Comparison of ENCODE assay signal across 11 cellular contexts in genomic region chr5:1514027-1514818, GRCh38. TPM values are rescaled to one million over a fixed set of nuclear protein-coding genes. Genes with fewer than 3 reads are reported as not detected.
DNase-seq lines count a peak whose midpoint lies in the region; ATAC-seq and TF ChIP-seq lines count a peak whose summit lies in the region.
"Had no signal": no experiment of that assay in that cellular context is flagged by ENCODE, and none has a peak within 500 bp of the region (broad histone marks: within the 10 kb centered on the region; RNA-seq: fewer than 3 reads in every experiment).

No MANE protein-coding gene starts in this region.

- TF ChIP-seq POLR2A in uterus (IDR thresholded peaks at IDR 0.05) = no peak

- TF ChIP-seq CTCF in glutamatergic neuron (IDR thresholded peaks at IDR 0.05; ENCODE audit: partially characterized antibody, unreplicated experiment) (no peak), natural killer cell (IDR thresholded peaks at IDR 0.05) (no peak), uterus (IDR thresholded peaks at IDR 0.05) (no peak)

- no peak overlapping the region for H3K27ac Mint-ChIP-seq in activated T-cell treated with anti-CD3 and anti-CD28 coated beads, Interleukin-2, amount 50 U/mL, for 72 hours
- no peak overlapping the region for H3K27ac Mint-ChIP-seq in glutamatergic neuron (ENCODE audit: unreplicated experiment)
- H3K27ac Mint-ChIP-seq in natural killer cell = peak overlapping the region; percentile 95 to 96

- ATAC-seq in activated T-cell treated with anti-CD3 and anti-CD28 coated beads, Interleukin-2, amount 50 U/mL, for 4 hours = no peak
- ATAC-seq in activated T-cell treated with anti-CD3 and anti-CD28 coated beads, Interleukin-2, amount 50 U/mL, for 72 hours (replicated peaks in 1 of 2) = no peak
- ATAC-seq in natural killer cell = no peak
- no peak for ATAC-seq in HG02678 (IDR thresholded peaks at IDR 0.05; ENCODE audit: unreplicated experiment)
- ATAC-seq: gastroesophageal sphincter had no signal

- no peaks in the 10 kb centered on the region for H3K9me3 Mint-ChIP-seq in activated T-cell treated with anti-CD3 and anti-CD28 coated beads, Interleukin-2, amount 50 U/mL, for 4 hours
- no peaks in the 10 kb centered on the region for H3K9me3 Mint-ChIP-seq in activated T-cell treated with anti-CD3 and anti-CD28 coated beads, Interleukin-2, amount 50 U/mL, for 72 hours
- H3K9me3 Mint-ChIP-seq in glutamatergic neuron (ENCODE audit: unreplicated experiment) = peaks cover 10% of the 10 kb centered on the region
- no peaks in the 10 kb centered on the region for H3K9me3 Mint-ChIP-seq in natural killer cell

- DNase-seq in activated T-cell treated with anti-CD3 and anti-CD28 coated beads, Interleukin-2, amount 50 U/mL, for 4 hours = peak; percentile 4
- no peak for DNase-seq in activated T-cell treated with anti-CD3 and anti-CD28 coated beads, Interleukin-2, amount 50 U/mL, for 72 hours
- DNase-seq in glutamatergic neuron = peak; percentile 21
- DNase-seq in natural killer cell = peak; percentile 14
- peak; percentile 10 for DNase-seq in uterus
- DNase-seq in amniotic stem cell (lab: John Stamatoyannopoulos, UW) = no peak
- no peak for DNase-seq in iPS-NIHi11 (ENCODE audit: low spot score)
- DNase-seq: NCI-H1092, T1000 had no signal

- no peaks in the 10 kb centered on the region for H3K9me3 ChIP-seq in uterus
- H3K9me3 ChIP-seq: gastroesophageal sphincter had no signal

- no peaks in the 10 kb centered on the region for H3K27me3 Mint-ChIP-seq in activated T-cell treated with anti-CD3 and anti-CD28 coated beads, Interleukin-2, amount 50 U/mL, for 4 hours (ENCODE audit: low read depth)
- no peaks in the 10 kb centered on the region for H3K27me3 Mint-ChIP-seq in activated T-cell treated with anti-CD3 and anti-CD28 coated beads, Interleukin-2, amount 50 U/mL, for 72 hours (ENCODE audit: low read depth)
- H3K27me3 Mint-ChIP-seq in glutamatergic neuron (ENCODE audit: unreplicated experiment) (peaks cover 6% of the 10 kb centered on the region), natural killer cell (ENCODE audit: low read depth in 2 of 2) (no peaks in the 10 kb centered on the region)

- H3K4me3 ChIP-seq in uterus = no peak overlapping the region
- H3K4me3 ChIP-seq: gastroesophageal sphincter had no signal

- no peaks in the 10 kb centered on the region for H3K27me3 ChIP-seq in uterus
- H3K27me3 ChIP-seq: gastroesophageal sphincter had no signal

- peaks cover 31% of the 10 kb centered on the region for H3K4me1 Mint-ChIP-seq in activated T-cell treated with anti-CD3 and anti-CD28 coated beads, Interleukin-2, amount 50 U/mL, for 4 hours (ENCODE audit: low read depth)
- peaks cover 17% of the 10 kb centered on the region for H3K4me1 Mint-ChIP-seq in activated T-cell treated with anti-CD3 and anti-CD28 coated beads, Interleukin-2, amount 50 U/mL, for 72 hours (ENCODE audit: low read depth)
- H3K4me1 Mint-ChIP-seq in glutamatergic neuron (ENCODE audit: low read depth, unreplicated experiment) (peaks cover 21% of the 10 kb centered on the region), natural killer cell (peaks cover 80 to 95% of the 10 kb centered on the region in 2 donors)

- H3K36me3 Mint-ChIP-seq in activated T-cell treated with anti-CD3 and anti-CD28 coated beads, Interleukin-2, amount 50 U/mL, for 4 hours (ENCODE audit: insufficient read depth) = peaks cover 11% of the 10 kb centered on the region
- peaks cover 0 to 2% of the 10 kb centered on the region in 2 donors for H3K36me3 Mint-ChIP-seq in activated T-cell treated with anti-CD3 and anti-CD28 coated beads, Interleukin-2, amount 50 U/mL, for 72 hours (ENCODE audit: insufficient read depth in 2 of 2)
- H3K36me3 Mint-ChIP-seq in glutamatergic neuron (ENCODE audit: unreplicated experiment) = peaks cover 11% of the 10 kb centered on the region
- H3K36me3 Mint-ChIP-seq in natural killer cell = peaks cover 12% of the 10 kb centered on the region

- intact Hi-C loops in natural killer cell (cut with micrococcal nuclease) (loop anchor here (10.0 kb wide), 1 partner anchor 409 kb away; no protein-coding TSS in a partner anchor), uterus (cut with DNase I; ENCODE audit: low total_unique reads) (no loop called here)

- H3K4me3 Mint-ChIP-seq in activated T-cell treated with anti-CD3 and anti-CD28 coated beads, Interleukin-2, amount 50 U/mL, for 4 hours = no peak overlapping the region
- H3K4me3 Mint-ChIP-seq in activated T-cell treated with anti-CD3 and anti-CD28 coated beads, Interleukin-2, amount 50 U/mL, for 72 hours = no peak overlapping the region
- H3K4me3 Mint-ChIP-seq in glutamatergic neuron (ENCODE audit: unreplicated experiment) (no peak overlapping the region), natural killer cell (peak overlapping the region; percentile 87)

- no peak overlapping the region for H3K27ac ChIP-seq in uterus
- H3K27ac ChIP-seq: gastroesophageal sphincter had no signal

- H3K4me1 ChIP-seq in uterus = peaks cover 0 to 4% of the 10 kb centered on the region in 2 donors
- H3K4me1 ChIP-seq: gastroesophageal sphincter had no signal

- H3K36me3 ChIP-seq in uterus = no peaks in the 10 kb centered on the region

RNA-seq across cellular contexts. Expression of gene LPCAT1, which starts 9.5 kb away (rescaled TPM):
- total RNA-seq in activated T-cell treated with anti-CD3 and anti-CD28 coated beads, Interleukin-2, amount 50 U/mL, for 4 hours = 10 to 100 TPM; 60.6 to 76.8 (median 65.7) TPM
- 10 to 100 TPM; 31.3 to 37.7 TPM for total RNA-seq in activated T-cell treated with anti-CD3 and anti-CD28 coated beads, Interleukin-2, amount 50 U/mL, for 72 hours
- total RNA-seq in glutamatergic neuron (ENCODE audit: unreplicated experiment) (113 TPM), natural killer cell (100 to 1,000 TPM; 196 to 302 (median 252) TPM), uterus (10 to 100 TPM; 21.5 to 51.0 (median 40.0) TPM)

Comparison
In these comparisons a context has a peak if more than half of its experiments do, and no peak if none do; other contexts are left out.
1. DNase-seq: peak in activated T-cell treated with anti-CD3 and anti-CD28 coated beads, Interleukin-2, amount 50 U/mL, for 4 hours (single experiment), glutamatergic neuron (single experiment), natural killer cell (single experiment) and uterus (2 of 2); none in activated T-cell treated with anti-CD3 and anti-CD28 coated beads, Interleukin-2, amount 50 U/mL, for 72 hours (0 of 2), amniotic stem cell (single experiment) and iPS-NIHi11 (single experiment).
2. H3K27ac Mint-ChIP-seq: peak in natural killer cell (2 of 2); none in activated T-cell treated with anti-CD3 and anti-CD28 coated beads, Interleukin-2, amount 50 U/mL, for 72 hours (single experiment) and glutamatergic neuron (single experiment).